In the genomic region with DNA sequence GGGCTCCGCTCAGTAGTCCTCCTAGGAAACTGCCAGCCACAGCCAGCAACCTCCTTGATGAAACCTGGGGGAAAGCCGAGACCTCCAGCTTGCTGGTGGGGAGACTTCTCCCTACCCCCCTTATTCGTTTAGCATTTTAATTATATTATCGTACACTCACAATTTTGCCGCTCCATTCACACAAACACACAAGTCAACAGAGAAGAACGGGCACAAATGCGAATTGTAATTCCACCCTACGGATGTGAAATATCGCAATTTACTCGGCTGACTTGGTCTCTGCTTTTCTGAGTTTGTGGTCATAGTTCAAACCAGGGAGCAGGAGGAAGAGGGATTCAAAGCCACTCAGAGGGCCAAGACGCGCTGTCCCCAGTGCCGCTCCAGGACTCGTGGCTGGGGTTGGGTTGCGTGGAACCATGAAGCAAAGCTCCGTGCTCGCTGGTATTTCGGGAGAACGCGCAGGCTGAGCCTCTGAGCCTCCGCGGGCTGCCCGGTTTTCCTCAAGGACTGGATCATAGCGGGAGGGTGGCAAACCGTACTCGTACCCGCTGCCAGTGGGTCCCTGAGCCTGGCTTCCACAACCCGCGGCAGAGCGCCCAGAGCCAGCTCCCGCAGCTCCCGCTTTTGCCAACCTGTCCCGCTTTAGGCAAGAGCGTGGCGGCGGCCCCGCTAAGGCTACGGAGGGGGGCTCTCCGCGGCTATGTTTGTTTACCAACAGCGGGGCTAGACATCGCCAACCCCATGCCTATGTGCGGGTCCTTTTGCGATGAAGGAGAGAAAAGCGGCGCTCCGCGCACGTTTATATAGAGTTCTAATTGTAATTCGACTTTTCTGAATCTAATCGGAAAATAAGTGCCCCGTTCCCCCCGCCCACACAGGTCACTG, we compare ENCODE assay signal across 12 cellular contexts. TPM values are rescaled to one million over a fixed set of nuclear protein-coding genes. Genes with fewer than 3 reads are reported as not detected.
A peak's percentile ranks its signal among the peaks of the same experiment; 100 is the strongest.
DNase-seq lines count a peak whose midpoint lies in the region; ATAC-seq and TF ChIP-seq lines count a peak whose summit lies in the region.
"Had no signal": no experiment of that assay in that cellular context is flagged by ENCODE, and none has a peak within 500 bp of the region (broad histone marks: within the 10 kb centered on the region; RNA-seq: fewer than 3 reads in every experiment).

No MANE protein-coding gene starts in this region.

- H3K9me3 Mint-ChIP-seq in activated CD4-positive, alpha-beta T cell treated with anti-CD3 and anti-CD28 coated beads for 36 hours (ENCODE audit: low read depth): no peaks in the 10 kb centered on the region
- H3K9me3 Mint-ChIP-seq: mesothelial cell of epicardium had no signal

- intact Hi-C loops in activated CD4-positive, alpha-beta T cell treated with anti-CD3 and anti-CD28 coated beads for 36 hours (cut with DNase I, micrococcal nuclease): loop anchor here (1.0 to 5.0 kb wide), 3 partner anchors 9 to 803 kb away; a partner anchor contains a TSS
- intact Hi-C loops in psoas muscle (cut with DNase I): no loop called here

- H3K36me3 Mint-ChIP-seq in activated CD4-positive, alpha-beta T cell treated with anti-CD3 and anti-CD28 coated beads for 36 hours (ENCODE audit: low read depth): no peaks in the 10 kb centered on the region
- H3K36me3 Mint-ChIP-seq: mesothelial cell of epicardium had no signal

- no peak for ATAC-seq in activated CD4-positive, alpha-beta T cell treated with anti-CD3 and anti-CD28 coated beads for 36 hours
- ATAC-seq in psoas muscle (no peak), HG02973 (IDR thresholded peaks at IDR 0.05; ENCODE audit: unreplicated experiment) (no peak), GM18867 (IDR thresholded peaks at IDR 0.05; ENCODE audit: unreplicated experiment) (no peak), HG03432 (IDR thresholded peaks at IDR 0.05; ENCODE audit: unreplicated experiment) (no peak)
- ATAC-seq: gastrocnemius medialis had no signal

- H3K9me3 ChIP-seq in SK-N-MC (ENCODE audit: low read depth, low read length): no peaks in the 10 kb centered on the region
- H3K9me3 ChIP-seq in psoas muscle: no peaks in the 10 kb centered on the region
- H3K9me3 ChIP-seq: gastrocnemius medialis had no signal

- POLR2A ChIA-PET in activated CD4-positive, alpha-beta T cell treated with anti-CD3 and anti-CD28 coated beads for 36 hours (lab: Charles Lee): interaction anchor here (2.5 kb wide), 1 partner anchor 10 kb away, joined by 8 read pairs; a partner anchor contains a TSS

- no peak overlapping the region for H3K9ac ChIP-seq in SK-N-MC (ENCODE audit: insufficient read length)

- CTCF ChIA-PET in activated CD4-positive, alpha-beta T cell treated with anti-CD3 and anti-CD28 coated beads for 36 hours (lab: Charles Lee): interaction anchor here (0.9 kb wide), 2 partner anchors 187 to 338 kb away, joined by 3 to 4 read pairs; a partner anchor contains a TSS

- no peak for DNase-seq in activated CD4-positive, alpha-beta T cell treated with anti-CD3 and anti-CD28 coated beads for 36 hours
- no peak for DNase-seq in activated CD4-positive, alpha-beta T cell treated with anti-CD3 and anti-CD28 coated beads, Interleukin-2, amount 50 U/mL, for 4 hours
- DNase-seq in SK-N-MC (ENCODE audit: low read depth, low spot score) (no peak), epithelial cell of proximal tubule (ENCODE audit: low read depth) (no peak), psoas muscle (no peak)
- DNase-seq: cerebellar nuclear complex, gastrocnemius medialis, NCI-H2171 had no signal

- H3K36me3 ChIP-seq in SK-N-MC (ENCODE audit: insufficient read depth, low read length) (no peaks in the 10 kb centered on the region), psoas muscle (ENCODE audit: insufficient read depth in 1 of 2, low read depth in 1 of 2) (no peaks in the 10 kb centered on the region)
- H3K36me3 ChIP-seq: gastrocnemius medialis had no signal

- H3K4me1 Mint-ChIP-seq in activated CD4-positive, alpha-beta T cell treated with anti-CD3 and anti-CD28 coated beads for 36 hours: peaks cover 55% of the 10 kb centered on the region

- no peak overlapping the region for H3K4me3 Mint-ChIP-seq in activated CD4-positive, alpha-beta T cell treated with anti-CD3 and anti-CD28 coated beads for 36 hours
- H3K4me3 Mint-ChIP-seq: mesothelial cell of epicardium had no signal

- H3K27ac ChIP-seq in SK-N-MC (no peak overlapping the region), psoas muscle (no peak overlapping the region)
- H3K27ac ChIP-seq: gastrocnemius medialis had no signal

- H3K27ac Mint-ChIP-seq in activated CD4-positive, alpha-beta T cell treated with anti-CD3 and anti-CD28 coated beads for 36 hours: peak overlapping the region; percentile 4
- H3K27ac Mint-ChIP-seq: mesothelial cell of epicardium had no signal

- H3K27me3 Mint-ChIP-seq in activated CD4-positive, alpha-beta T cell treated with anti-CD3 and anti-CD28 coated beads for 36 hours: peaks cover 71% of the 10 kb centered on the region

- no peak for TF ChIP-seq CTCF in epithelial cell of proximal tubule (conservative IDR thresholded peaks at IDR 0.05; ENCODE audit: low read depth, low read length)
- TF ChIP-seq CTCF in psoas muscle (IDR thresholded peaks at IDR 0.05): no peak

- peaks cover 52% of the 10 kb centered on the region for H3K4me1 ChIP-seq in psoas muscle

- peak overlapping the region; percentile 21 for H3K4me3 ChIP-seq in SK-N-MC
- H3K4me3 ChIP-seq in epithelial cell of proximal tubule (ENCODE audit: low read depth, low read length): peak overlapping the region; percentile 82
- H3K4me3 ChIP-seq in psoas muscle: peak overlapping the region; percentile 7

- peaks cover 0 to 100% (median 86%) of the 10 kb centered on the region in 3 donors for H3K27me3 ChIP-seq in psoas muscle (ENCODE audit: insufficient read depth in 3 of 3, low read length in 2 of 3)

- WGBS in psoas muscle, 3 donors: 7 to 9% (median 7%) methylated on average over 53 of the region's 53 CpGs

RNA-seq across cellular contexts. Expression of a gene that starts 2.0 kb away (rescaled TPM):
- total RNA-seq in activated CD4-positive, alpha-beta T cell treated with anti-CD3 and anti-CD28 coated beads for 36 hours: not detected
- total RNA-seq in epithelial cell of proximal tubule (43.1 and 51.9 TPM in 2 replicates), psoas muscle (not detected)
- polyA plus RNA-seq in psoas muscle: not detected
- total RNA-seq: gastrocnemius medialis, mesothelial cell of epicardium had no signal

RNA-seq across cellular contexts. Expression of a gene that starts 9.5 kb away (rescaled TPM):
- 100 to 1,000 TPM in 1 of 2 experiments, 10 to 100 TPM in 1; 87.9 to 149 TPM for total RNA-seq in activated CD4-positive, alpha-beta T cell treated with anti-CD3 and anti-CD28 coated beads for 36 hours
- total RNA-seq in epithelial cell of proximal tubule (70.2 and 78.9 TPM in 2 replicates), psoas muscle (10 to 100 TPM; 23.5 to 40.6 (median 36.6) TPM)
- polyA plus RNA-seq in psoas muscle: 10 to 100 TPM; 41.4 to 54.8 (median 52.8) TPM

Comparison
In these comparisons a context has a peak if more than half of its experiments do, and no peak if none do; other contexts are left out.
1. H3K4me3 ChIP-seq: peak in every context shown above with its lines; median percentile 82 in epithelial cell of proximal tubule; 21 in SK-N-MC; 7 in psoas muscle.
2. RNA of a gene that starts 2.0 kb away (total RNA-seq): 43.1 to 51.9 TPM in epithelial cell of proximal tubule; not detected in activated CD4-positive, alpha-beta T cell treated with anti-CD3 and anti-CD28 coated beads for 36 hours and not detected in psoas muscle; every median in the first group is over 10 times any median in the second.
3. intact Hi-C loops: an anchor here in activated CD4-positive, alpha-beta T cell treated with anti-CD3 and anti-CD28 coated beads for 36 hours (1.0 to 5.0 kb wide); none called in psoas muscle.